ENCODE assay signal across 8 cellular contexts in the genomic region with DNA sequence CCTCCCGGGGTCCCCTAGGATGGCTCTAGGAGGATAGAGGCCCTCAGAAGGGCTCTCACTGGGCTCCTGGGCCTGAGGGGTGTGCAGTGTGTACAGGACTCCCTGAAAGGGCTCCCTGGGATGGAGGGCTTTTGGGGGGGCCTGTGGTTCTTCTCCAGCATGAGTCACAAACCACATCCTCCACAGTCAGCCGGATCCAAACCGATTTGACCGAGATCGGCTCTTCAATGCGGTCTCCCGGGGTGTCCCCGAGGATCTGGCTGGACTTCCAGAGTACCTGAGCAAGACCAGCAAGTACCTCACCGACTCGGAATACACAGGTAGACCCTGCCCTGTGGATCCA. TPM values are rescaled to one million over a fixed set of nuclear protein-coding genes. Genes with fewer than 3 reads are reported as not detected.
A peak's percentile ranks its signal among the peaks of the same experiment; 100 is the strongest.
DNase-seq lines count a peak whose midpoint lies in the region; ATAC-seq and TF ChIP-seq lines count a peak whose summit lies in the region.

No MANE protein-coding gene starts in this region.

- no peak for TF ChIP-seq CTCF in fibroblast of lung (conservative IDR thresholded peaks at IDR 0.05 in 1 of 2, IDR thresholded peaks at IDR 0.05 in 1 of 2; ENCODE audit: low read depth in 1 of 2, low read length in 2 of 2)

- no peak overlapping the region for H3K4me3 Mint-ChIP-seq in activated CD4-positive, alpha-beta T cell treated with anti-CD3 and anti-CD28 coated beads, Interleukin-2, amount 10 ng/mL, durations not matched to agents 7 days and 5 days
- peak overlapping the region; percentile 76 for H3K4me3 Mint-ChIP-seq in activated CD4-positive, alpha-beta T cell treated with anti-CD3 and anti-CD28 coated beads, Interleukin-2, amount 10 ng/mL, durations not matched to agents 24 days and 14 days

- intact Hi-C loops in activated CD4-positive, alpha-beta T cell treated with anti-CD3 and anti-CD28 coated beads, Interleukin-2, amount 10 ng/mL, durations not matched to agents 24 days and 14 days (cut with micrococcal nuclease) = loop anchor here (1.0 to 10.0 kb wide), 3 partner anchors 18 to 205 kb away; partner anchors contain the start of genes NCOR1 and PIGL

- H2AFZ ChIP-seq in fibroblast of lung (ENCODE audit: low read length) = no peak overlapping the region

- DNase-seq in activated CD4-positive, alpha-beta T cell treated with anti-CD3 and anti-CD28 coated beads for 1 hour = peak; percentile 31
- no peak for DNase-seq in activated CD4-positive, alpha-beta T cell treated with anti-CD3 and anti-CD28 coated beads, Interleukin-2, amount 10 ng/mL, durations not matched to agents 7 days and 5 days
- DNase-seq in activated CD4-positive, alpha-beta T cell treated with anti-CD3 and anti-CD28 coated beads, Interleukin-2, amount 10 ng/mL, durations not matched to agents 24 days and 14 days = peak; percentile 80
- DNase-seq in fibroblast of lung (ENCODE audit: low read depth in 2 of 2) = peak; percentile 63 to 90
- peak; percentile 75 for DNase-seq in stromal cell of bone marrow (ENCODE audit: low read depth)
- DNase-seq in effector CD8-positive, alpha-beta T cell (lab: John Stamatoyannopoulos, UW) = no peak

- peak overlapping the region; percentile 48 for H3K9ac ChIP-seq in fibroblast of lung (ENCODE audit: insufficient read depth, low read length)

- H3K4me1 ChIP-seq in fibroblast of lung (ENCODE audit: control insufficient read depth, extremely low read depth, insufficient read depth, low read length) = peaks cover 35% of the 10 kb centered on the region

- H3K27ac Mint-ChIP-seq in activated CD4-positive, alpha-beta T cell treated with anti-CD3 and anti-CD28 coated beads, Interleukin-2, amount 10 ng/mL, durations not matched to agents 7 days and 5 days = no peak overlapping the region
- H3K27ac Mint-ChIP-seq in activated CD4-positive, alpha-beta T cell treated with anti-CD3 and anti-CD28 coated beads, Interleukin-2, amount 10 ng/mL, durations not matched to agents 24 days and 14 days = peak overlapping the region; percentile 84

- no peaks in the 10 kb centered on the region for H3K9me3 Mint-ChIP-seq in activated CD4-positive, alpha-beta T cell treated with anti-CD3 and anti-CD28 coated beads, Interleukin-2, amount 10 ng/mL, durations not matched to agents 7 days and 5 days
- no peaks in the 10 kb centered on the region for H3K9me3 Mint-ChIP-seq in activated CD4-positive, alpha-beta T cell treated with anti-CD3 and anti-CD28 coated beads, Interleukin-2, amount 10 ng/mL, durations not matched to agents 24 days and 14 days

- peaks cover 30% of the 10 kb centered on the region for H3K79me2 ChIP-seq in fibroblast of lung (ENCODE audit: control insufficient read depth, insufficient read depth, low read length)

- H3K27ac ChIP-seq in fibroblast of lung (ENCODE audit: insufficient read depth, low read length) = peak overlapping the region; percentile 91

- CTCF ChIA-PET in activated CD4-positive, alpha-beta T cell treated with anti-CD3 and anti-CD28 coated beads, Interleukin-2, amount 10 ng/mL, durations not matched to agents 7 days and 5 days (lab: Charles Lee) = interaction anchor here (1.1 kb wide), 2 partner anchors 8 to 10 kb away, joined by 4 to 10 read pairs; no protein-coding TSS in a partner anchor

- H3K4me2 ChIP-seq in fibroblast of lung (ENCODE audit: extremely low read depth, insufficient read depth, low read length) = peak overlapping the region; percentile 67

- peaks cover 25% of the 10 kb centered on the region for H3K36me3 ChIP-seq in fibroblast of lung (ENCODE audit: control insufficient read depth, insufficient read depth, low read length)

- peaks cover 53% of the 10 kb centered on the region for H3K36me3 Mint-ChIP-seq in activated CD4-positive, alpha-beta T cell treated with anti-CD3 and anti-CD28 coated beads, Interleukin-2, amount 10 ng/mL, durations not matched to agents 7 days and 5 days (ENCODE audit: low read depth)
- peaks cover 38% of the 10 kb centered on the region for H3K36me3 Mint-ChIP-seq in activated CD4-positive, alpha-beta T cell treated with anti-CD3 and anti-CD28 coated beads, Interleukin-2, amount 10 ng/mL, durations not matched to agents 24 days and 14 days (ENCODE audit: low read depth)

- H4K20me1 ChIP-seq in fibroblast of lung (ENCODE audit: control insufficient read depth, extremely low read depth, insufficient read depth, low read length) = no peaks in the 10 kb centered on the region

- no peaks in the 10 kb centered on the region for H3K27me3 Mint-ChIP-seq in activated CD4-positive, alpha-beta T cell treated with anti-CD3 and anti-CD28 coated beads, Interleukin-2, amount 10 ng/mL, durations not matched to agents 7 days and 5 days
- no peaks in the 10 kb centered on the region for H3K27me3 Mint-ChIP-seq in activated CD4-positive, alpha-beta T cell treated with anti-CD3 and anti-CD28 coated beads, Interleukin-2, amount 10 ng/mL, durations not matched to agents 24 days and 14 days

- H3K4me1 Mint-ChIP-seq in activated CD4-positive, alpha-beta T cell treated with anti-CD3 and anti-CD28 coated beads, Interleukin-2, amount 10 ng/mL, durations not matched to agents 7 days and 5 days = peaks cover 47% of the 10 kb centered on the region
- peaks cover 40% of the 10 kb centered on the region for H3K4me1 Mint-ChIP-seq in activated CD4-positive, alpha-beta T cell treated with anti-CD3 and anti-CD28 coated beads, Interleukin-2, amount 10 ng/mL, durations not matched to agents 24 days and 14 days

- peak overlapping the region in 2 of 4 experiments; percentile 5 to 35 for H3K4me3 ChIP-seq in fibroblast of lung (replicated peaks in 1 of 4; ENCODE audit: control extremely low read depth in 1 of 4, insufficient read depth in 1 of 4, low read depth in 3 of 4, low read length in 4 of 4)

- H3K27me3 ChIP-seq in fibroblast of lung (ENCODE audit: control insufficient read depth, insufficient read depth, low read length) = no peaks in the 10 kb centered on the region

- POLR2A ChIA-PET in activated CD4-positive, alpha-beta T cell treated with anti-CD3 and anti-CD28 coated beads, Interleukin-2, amount 10 ng/mL, durations not matched to agents 7 days and 5 days (lab: Charles Lee) = no interaction called here

- no peaks in the 10 kb centered on the region for H3K9me3 ChIP-seq in fibroblast of lung (ENCODE audit: control insufficient read depth, insufficient read depth, low read depth, low read length)

- ATAC-seq in HG02588 (IDR thresholded peaks at IDR 0.05; ENCODE audit: unreplicated experiment) = no peak
- no peak for ATAC-seq in HG02571 (IDR thresholded peaks at IDR 0.05; ENCODE audit: unreplicated experiment)

RNA-seq across cellular contexts. Expression of gene TRPV2, which starts 4.5 kb away (rescaled TPM):
- 100 to 1,000 TPM; 114 to 134 TPM for total RNA-seq in activated CD4-positive, alpha-beta T cell treated with anti-CD3 and anti-CD28 coated beads, Interleukin-2, amount 10 ng/mL, durations not matched to agents 7 days and 5 days
- 29.6 and 38.7 TPM in 2 replicates for total RNA-seq in activated CD4-positive, alpha-beta T cell treated with anti-CD3 and anti-CD28 coated beads, Interleukin-2, amount 10 ng/mL, durations not matched to agents 24 days and 14 days
- 56.2 and 74.5 TPM in 2 replicates for total RNA-seq in fibroblast of lung
- polyA plus RNA-seq in fibroblast of lung = 62.6 and 68.6 TPM in 2 replicates
- 118 and 127 TPM in 2 replicates for polyA plus RNA-seq in fibroblast of lung (2012)
- 298 and 337 TPM in 2 replicates for polyA minus RNA-seq in fibroblast of lung (ENCODE audit: low replicate concordance)

RNA-seq across cellular contexts. Expression of gene UBB, which starts 39.0 kb away (rescaled TPM):
- 1,000 to 10,000 TPM; 1,415 to 1,539 TPM for total RNA-seq in activated CD4-positive, alpha-beta T cell treated with anti-CD3 and anti-CD28 coated beads, Interleukin-2, amount 10 ng/mL, durations not matched to agents 7 days and 5 days
- 1,973 and 2,004 TPM in 2 replicates for total RNA-seq in activated CD4-positive, alpha-beta T cell treated with anti-CD3 and anti-CD28 coated beads, Interleukin-2, amount 10 ng/mL, durations not matched to agents 24 days and 14 days
- 2,161 and 3,188 TPM in 2 replicates for total RNA-seq in fibroblast of lung
- 1,190 and 2,089 TPM in 2 replicates for polyA plus RNA-seq in fibroblast of lung
- polyA plus RNA-seq in fibroblast of lung (2012) = 2,029 and 2,802 TPM in 2 replicates
- 2,290 and 3,189 TPM in 2 replicates for polyA minus RNA-seq in fibroblast of lung (ENCODE audit: low replicate concordance)

Comparison
In these comparisons a context has a peak if more than half of its experiments do, and no peak if none do; other contexts are left out.
1. DNase-seq: peak in activated CD4-positive, alpha-beta T cell treated with anti-CD3 and anti-CD28 coated beads for 1 hour (single experiment), activated CD4-positive, alpha-beta T cell treated with anti-CD3 and anti-CD28 coated beads, Interleukin-2, amount 10 ng/mL, durations not matched to agents 24 days and 14 days (single experiment), fibroblast of lung (2 of 2) and stromal cell of bone marrow (single experiment); none in activated CD4-positive, alpha-beta T cell treated with anti-CD3 and anti-CD28 coated beads, Interleukin-2, amount 10 ng/mL, durations not matched to agents 7 days and 5 days (single experiment) and effector CD8-positive, alpha-beta T cell (single experiment).